In the genomic region with DNA sequence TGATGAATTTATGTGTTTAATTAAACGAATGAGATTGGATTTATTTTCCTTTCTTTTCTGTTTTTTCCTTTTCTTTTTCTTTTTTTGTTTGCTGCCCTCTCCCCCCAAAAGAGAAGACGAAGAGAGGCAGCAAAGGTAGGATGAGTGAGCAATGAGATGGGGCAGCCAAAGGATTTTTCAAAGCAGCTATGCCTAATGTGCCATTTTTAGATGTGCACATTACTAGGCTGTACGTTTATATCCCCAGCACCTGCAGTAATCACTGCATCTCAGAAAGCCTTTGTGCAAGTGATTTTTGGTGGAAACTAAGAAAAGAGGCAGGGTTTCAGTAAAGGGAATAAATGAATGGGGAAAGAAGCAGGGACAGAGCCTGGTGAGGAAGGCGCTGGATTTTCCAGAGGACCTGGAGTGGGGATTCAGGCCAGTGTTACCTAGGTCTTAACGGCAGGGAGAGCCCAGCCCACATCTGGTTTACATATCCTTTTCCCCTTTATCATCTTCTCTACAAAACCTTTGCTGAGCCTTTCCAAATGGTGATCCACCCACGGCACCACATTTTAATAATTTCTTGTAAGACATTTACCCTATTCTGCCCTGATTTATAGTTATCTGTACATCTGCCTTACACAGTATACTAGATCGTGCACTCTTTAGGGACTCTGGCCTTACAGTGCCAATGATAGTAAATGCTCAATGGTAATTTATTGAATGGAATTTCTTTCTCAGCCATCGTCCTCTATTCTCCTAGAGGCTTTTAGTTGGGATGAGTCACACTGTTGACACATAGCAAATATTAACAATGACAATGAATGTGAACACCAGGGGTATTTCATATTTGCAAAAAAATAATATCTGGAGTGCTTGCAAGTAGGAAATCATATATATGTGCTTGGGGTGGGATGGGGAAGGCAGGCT, we compare ENCODE assay signal across 17 cellular contexts. TPM values are rescaled to one million over a fixed set of nuclear protein-coding genes. Genes with fewer than 3 reads are reported as not detected.
DNase-seq lines count a peak whose midpoint lies in the region; ATAC-seq and TF ChIP-seq lines count a peak whose summit lies in the region.
"Had no signal": no experiment of that assay in that cellular context is flagged by ENCODE, and none has a peak within 500 bp of the region (broad histone marks: within the 10 kb centered on the region; RNA-seq: fewer than 3 reads in every experiment).

No MANE protein-coding gene starts in this region.

- no peaks in the 10 kb centered on the region for H3K9me3 ChIP-seq in RWPE2 (ENCODE audit: severe bottlenecking)
- H3K9me3 ChIP-seq: HAP-1, SJSA1, stomach had no signal

- H3K36me3 ChIP-seq in RWPE2 (ENCODE audit: low read depth), result no peaks in the 10 kb centered on the region
- H3K36me3 ChIP-seq: HAP-1, SJSA1, stomach had no signal

- H3K27me3 ChIP-seq in RWPE2 (ENCODE audit: insufficient read depth, poor library complexity, severe bottlenecking), result no peaks in the 10 kb centered on the region
- H3K27me3 ChIP-seq: SJSA1, stomach had no signal

- no peak overlapping the region for H3K4me3 ChIP-seq in RWPE2 (ENCODE audit: severe bottlenecking)
- H3K4me3 ChIP-seq in fibroblast of villous mesenchyme (ENCODE audit: low read depth, low read length), result no peak overlapping the region
- H3K4me3 ChIP-seq: HAP-1, SJSA1, stomach had no signal

- H3K4me1 ChIP-seq in RWPE2 (ENCODE audit: insufficient read depth, poor library complexity, severe bottlenecking), result peaks cover 10% of the 10 kb centered on the region

- ATAC-seq in RWPE2 (ENCODE audit: low read depth) (peak; percentile 83), GM19467 (IDR thresholded peaks at IDR 0.05; ENCODE audit: unreplicated experiment) (no peak), GM18858 (IDR thresholded peaks at IDR 0.05; ENCODE audit: unreplicated experiment) (no peak), GM21825 (IDR thresholded peaks at IDR 0.05; ENCODE audit: unreplicated experiment) (no peak)

- DNase-seq in AG08395 (ENCODE audit: low spot score) (peak; percentile 48), HCEC 1CT (peak; percentile 18), RWPE2 (ENCODE audit: low spot score) (no peak), fibroblast of villous mesenchyme (ENCODE audit: low read depth) (peak; percentile 46), posterior cingulate gyrus (no peak)
- DNase-seq: activated CD4-positive, alpha-beta memory T cell treated with anti-CD3 and anti-CD28 coated beads, Interleukin-2, amount 10 ng/mL, durations not matched to agents 7 days and 5 days; AML-193; KG1; NCI-H187; NCI-H774; small intestine; stomach had no signal

- H3K27ac ChIP-seq in RWPE2 (ENCODE audit: poor library complexity, severe bottlenecking), result no peak overlapping the region
- H3K27ac ChIP-seq: SJSA1, stomach had no signal

- TF ChIP-seq CTCF in RWPE2 (IDR thresholded peaks at IDR 0.05; ENCODE audit: poor library complexity, severe bottlenecking) (no peak), fibroblast of villous mesenchyme (IDR thresholded peaks at IDR 0.05; ENCODE audit: insufficient read depth, low read depth, low read length) (no peak)

- intact Hi-C loops in posterior cingulate gyrus (cut with DNase I), result no loop called here

RNA-seq across cellular contexts. Expression of a gene that starts 38.3 kb away (rescaled TPM):
- total RNA-seq in fibroblast of villous mesenchyme, result 42.5 and 45.3 TPM in 2 replicates

Comparison
In these comparisons a context has a peak if more than half of its experiments do, and no peak if none do; other contexts are left out.
1. DNase-seq: peak in AG08395 (single experiment), HCEC 1CT (single experiment) and fibroblast of villous mesenchyme (single experiment); none in RWPE2 (single experiment) and posterior cingulate gyrus (0 of 10).